ENCODE assay signal across 6 cellular contexts in genomic region chr3:153355559-153355958, GRCh38.
"Had no signal": no experiment of that assay in that cellular context is flagged by ENCODE, and none has a peak within 500 bp of the region (broad histone marks: within the 10 kb centered on the region; RNA-seq: fewer than 3 reads in every experiment).

No MANE protein-coding gene starts in this region.

- ATAC-seq: K562 had no signal

- DNase-seq: GM23248, H9, HCEC 1CT, IMR-90, KG1 had no signal

- H3K4me3 ChIP-seq: GM23248, K562 had no signal

- H3K27ac ChIP-seq: GM23248 had no signal

- H3K27ac Mint-ChIP-seq: H9 had no signal

- H3K4me3 Mint-ChIP-seq: H9 had no signal
